ENCODE assay signal across 8 cellular contexts in genomic region chr9:131500939-131501541, GRCh38. TPM values are rescaled to one million over a fixed set of nuclear protein-coding genes. Genes with fewer than 3 reads are reported as not detected.
DNase-seq lines count a peak whose midpoint lies in the region; ATAC-seq and TF ChIP-seq lines count a peak whose summit lies in the region.

No MANE protein-coding gene starts in this region.

- H3K4me3 Mint-ChIP-seq in CD8-positive, alpha-beta T cell: peak overlapping the region; percentile 94
- peak overlapping the region; percentile 93 for H3K4me3 Mint-ChIP-seq in activated T-helper 17 cell treated with anti-CD3 and anti-CD28 coated beads, Interleukin-2, amount 50 U/mL, for 72 hours
- peak overlapping the region; percentile 70 to 97 (median 92) for H3K4me3 Mint-ChIP-seq in naive thymus-derived CD8-positive, alpha-beta T cell

- intact Hi-C loops in CD8-positive, alpha-beta T cell (cut with DNase I, micrococcal nuclease): loop anchor here (1.0 to 5.0 kb wide), 6 partner anchors 30 to 244 kb away; partner anchors contain the start of genes PRRC2B (in 1 of the 2), RAPGEF1 (in 1 of the 2) and UCK1 (in 1 of the 2)

- H3K9me3 Mint-ChIP-seq in CD8-positive, alpha-beta T cell: no peaks in the 10 kb centered on the region
- no peaks in the 10 kb centered on the region for H3K9me3 Mint-ChIP-seq in activated T-helper 17 cell treated with anti-CD3 and anti-CD28 coated beads, Interleukin-2, amount 50 U/mL, for 72 hours
- H3K9me3 Mint-ChIP-seq in naive thymus-derived CD8-positive, alpha-beta T cell: no peaks in the 10 kb centered on the region

- H3K27me3 Mint-ChIP-seq in CD8-positive, alpha-beta T cell (ENCODE audit: low read depth): no peaks in the 10 kb centered on the region
- no peaks in the 10 kb centered on the region for H3K27me3 Mint-ChIP-seq in activated T-helper 17 cell treated with anti-CD3 and anti-CD28 coated beads, Interleukin-2, amount 50 U/mL, for 72 hours
- H3K27me3 Mint-ChIP-seq in naive thymus-derived CD8-positive, alpha-beta T cell: no peaks in the 10 kb centered on the region

- peaks cover 43% of the 10 kb centered on the region for H3K4me1 ChIP-seq in CD8-positive, alpha-beta T cell (ENCODE audit: insufficient read depth, low read length)
- H3K4me1 ChIP-seq in Karpas-422 (ENCODE audit: low read length): peaks cover 12% of the 10 kb centered on the region

- DNase-seq in CD8-positive, alpha-beta T cell: peak in 6 of 7 experiments; percentile 35 to 71 (median 65)
- DNase-seq in NOMO-1 treated with dmso at 0.1 percent for 144 hours (lab: John Stamatoyannopoulos, UW; ENCODE audit: unreplicated experiment) (peak; percentile 56), NCI-H187 (lab: John Stamatoyannopoulos, UW) (no peak), NCI-H1048 (lab: John Stamatoyannopoulos, UW) (no peak), Karpas-422 (no peak)
- DNase-seq in naive thymus-derived CD8-positive, alpha-beta T cell: peak in 8 of 10 donors; percentile 15 to 71 (median 30)

- H3K27me3 ChIP-seq in CD8-positive, alpha-beta T cell (ENCODE audit: insufficient read depth, low read length): no peaks in the 10 kb centered on the region
- no peaks in the 10 kb centered on the region for H3K27me3 ChIP-seq in Karpas-422 (ENCODE audit: low read length)

- H3K36me3 Mint-ChIP-seq in CD8-positive, alpha-beta T cell: peaks cover 43% of the 10 kb centered on the region
- peaks cover 70% of the 10 kb centered on the region for H3K36me3 Mint-ChIP-seq in activated T-helper 17 cell treated with anti-CD3 and anti-CD28 coated beads, Interleukin-2, amount 50 U/mL, for 72 hours (ENCODE audit: low read depth)
- peaks cover 0 to 27% (median 0%) of the 10 kb centered on the region in 3 donors for H3K36me3 Mint-ChIP-seq in naive thymus-derived CD8-positive, alpha-beta T cell

- H3K9me2 ChIP-seq in Karpas-422 (replicated peaks; ENCODE audit: insufficient read depth, low read length): no peaks in the 10 kb centered on the region

- no peak for TF ChIP-seq CTCF in CD8-positive, alpha-beta T cell (IDR thresholded peaks at IDR 0.05)

- H3K4me3 ChIP-seq in CD8-positive, alpha-beta T cell (ENCODE audit: low read depth, low read length): peak overlapping the region; percentile 15
- no peak overlapping the region for H3K4me3 ChIP-seq in Karpas-422 (ENCODE audit: low read length)

- H3K27ac ChIP-seq in CD8-positive, alpha-beta T cell (ENCODE audit: low read depth, low read length): peak overlapping the region; percentile 47
- H3K27ac ChIP-seq in Karpas-422 (ENCODE audit: low read length): no peak overlapping the region

- POLR2A ChIA-PET in CD8-positive, alpha-beta T cell (lab: Charles Lee): interaction anchor here (0.6 to 1.9 kb wide), 8 partner anchors 34 to 245 kb away, joined by 3 to 6 read pairs (median 4); no protein-coding TSS in a partner anchor
- POLR2A ChIA-PET in naive thymus-derived CD8-positive, alpha-beta T cell (lab: Charles Lee): interaction anchor here (0.5 to 2.4 kb wide), 10 partner anchors 9 to 237 kb away, joined by 3 to 12 read pairs (median 6); partner anchors contain the start of gene FAM78A

- H3K9me3 ChIP-seq in CD8-positive, alpha-beta T cell (ENCODE audit: low read length): no peaks in the 10 kb centered on the region
- H3K9me3 ChIP-seq in Karpas-422 (ENCODE audit: low read length): no peaks in the 10 kb centered on the region

- peaks cover 18% of the 10 kb centered on the region for H3K36me3 ChIP-seq in CD8-positive, alpha-beta T cell (ENCODE audit: insufficient read depth, low read length)
- H3K36me3 ChIP-seq in Karpas-422 (ENCODE audit: insufficient read depth, low read length): peaks cover 8% of the 10 kb centered on the region; the same call in 1 of the 2 replicates

- no peak overlapping the region for H3K9ac ChIP-seq in Karpas-422 (ENCODE audit: low read length)

- peak; percentile 45 for ATAC-seq in CD8-positive, alpha-beta T cell
- ATAC-seq in activated T-helper 17 cell treated with anti-CD3 and anti-CD28 coated beads, Interleukin-2, amount 50 U/mL, for 72 hours (replicated peaks): peak; percentile 52
- ATAC-seq in naive thymus-derived CD8-positive, alpha-beta T cell: peak; percentile 6 to 58
- ATAC-seq in GM18873 (IDR thresholded peaks at IDR 0.05; ENCODE audit: low FRiP score, unreplicated experiment): no peak

- H3K27ac Mint-ChIP-seq in CD8-positive, alpha-beta T cell: peak overlapping the region; percentile 93
- H3K27ac Mint-ChIP-seq in activated T-helper 17 cell treated with anti-CD3 and anti-CD28 coated beads, Interleukin-2, amount 50 U/mL, for 72 hours: peak overlapping the region; percentile 95
- H3K27ac Mint-ChIP-seq in naive thymus-derived CD8-positive, alpha-beta T cell: peak overlapping the region; percentile 89 to 98 (median 94)

- CTCF ChIA-PET in CD8-positive, alpha-beta T cell (lab: Charles Lee): interaction anchor here (1.2 to 2.1 kb wide), 5 partner anchors 10 to 239 kb away, joined by 4 to 7 read pairs (median 5); partner anchors contain the start of gene RAPGEF1

- H4K20me1 ChIP-seq in Karpas-422 (ENCODE audit: insufficient read depth, low read depth, low read length): peaks cover 5% of the 10 kb centered on the region; the same call in 1 of the 2 replicates

- H2AFZ ChIP-seq in Karpas-422 (ENCODE audit: low read length): no peak overlapping the region

- peaks cover 71% of the 10 kb centered on the region for H3K4me1 Mint-ChIP-seq in CD8-positive, alpha-beta T cell (ENCODE audit: low read depth)
- peaks cover 32% of the 10 kb centered on the region for H3K4me1 Mint-ChIP-seq in activated T-helper 17 cell treated with anti-CD3 and anti-CD28 coated beads, Interleukin-2, amount 50 U/mL, for 72 hours
- peaks cover 39 to 80% (median 70%) of the 10 kb centered on the region in 4 donors for H3K4me1 Mint-ChIP-seq in naive thymus-derived CD8-positive, alpha-beta T cell

- H3K4me2 ChIP-seq in Karpas-422 (ENCODE audit: low read depth, low read length, poor library complexity, severe bottlenecking): no peak overlapping the region

- peaks cover 17% of the 10 kb centered on the region for H3K79me2 ChIP-seq in Karpas-422 (ENCODE audit: low read length)

RNA-seq across cellular contexts. Expression of gene POMT1, which starts 1.7 kb away (rescaled TPM):
- 10 to 100 TPM; 33.9 to 40.8 TPM for total RNA-seq in CD8-positive, alpha-beta T cell
- total RNA-seq in activated T-helper 17 cell treated with anti-CD3 and anti-CD28 coated beads, Interleukin-2, amount 50 U/mL, for 72 hours: 10 to 100 TPM; 51.3 to 73.7 TPM
- 10 to 100 TPM; 48.2 to 48.9 TPM for total RNA-seq in naive thymus-derived CD8-positive, alpha-beta T cell
- 10 to 100 TPM in 2 of 3 donors, 1 to 10 TPM in 1; 7.4 to 11.1 (median 10.5) TPM for polyA plus RNA-seq in naive thymus-derived CD8-positive, alpha-beta T cell
- 29.0 and 33.9 TPM in 2 replicates for total RNA-seq in Karpas-422 (2014; rRNA removed; shearing (Covaris generic); ENCODE audit: low replicate concordance)

RNA-seq across cellular contexts. Expression of gene UCK1, which starts 30.0 kb away (rescaled TPM):
- 10 to 100 TPM; 22.6 to 24.7 TPM for total RNA-seq in CD8-positive, alpha-beta T cell
- 10 to 100 TPM; 22.1 to 23.7 TPM for total RNA-seq in activated T-helper 17 cell treated with anti-CD3 and anti-CD28 coated beads, Interleukin-2, amount 50 U/mL, for 72 hours
- 10 to 100 TPM; 24.0 to 29.9 TPM for total RNA-seq in naive thymus-derived CD8-positive, alpha-beta T cell
- polyA plus RNA-seq in naive thymus-derived CD8-positive, alpha-beta T cell: 10 to 100 TPM; 21.8 to 25.6 (median 23.0) TPM
- 8.0 and 23.5 TPM in 2 replicates for total RNA-seq in Karpas-422 (2014; rRNA removed; shearing (Covaris generic); ENCODE audit: low replicate concordance)

RNA-seq across cellular contexts. Expression of gene PRRT1B, which starts 44.3 kb away (rescaled TPM):
- total RNA-seq in CD8-positive, alpha-beta T cell: not detected
- not detected for total RNA-seq in activated T-helper 17 cell treated with anti-CD3 and anti-CD28 coated beads, Interleukin-2, amount 50 U/mL, for 72 hours
- total RNA-seq in naive thymus-derived CD8-positive, alpha-beta T cell: not detected
- polyA plus RNA-seq in naive thymus-derived CD8-positive, alpha-beta T cell: not detected
- not detected in 2 replicates for total RNA-seq in Karpas-422 (2014; rRNA removed; shearing (Covaris generic); ENCODE audit: low replicate concordance)

Comparison
In these comparisons a context has a peak if more than half of its experiments do, and no peak if none do; other contexts are left out.
1. DNase-seq: peak in CD8-positive, alpha-beta T cell (6 of 7), NOMO-1 treated with dmso at 0.1 percent for 144 hours (single experiment) and naive thymus-derived CD8-positive, alpha-beta T cell (8 of 10); none in NCI-H187 (0 of 2), NCI-H1048 (single experiment) and Karpas-422 (single experiment).
2. Peak in every context shown above with its lines, with median percentiles within 50 percentile points of each other: H3K27ac Mint-ChIP-seq and H3K4me3 Mint-ChIP-seq.